Comparison of ENCODE assay signal across 10 cellular contexts in the genomic region with DNA sequence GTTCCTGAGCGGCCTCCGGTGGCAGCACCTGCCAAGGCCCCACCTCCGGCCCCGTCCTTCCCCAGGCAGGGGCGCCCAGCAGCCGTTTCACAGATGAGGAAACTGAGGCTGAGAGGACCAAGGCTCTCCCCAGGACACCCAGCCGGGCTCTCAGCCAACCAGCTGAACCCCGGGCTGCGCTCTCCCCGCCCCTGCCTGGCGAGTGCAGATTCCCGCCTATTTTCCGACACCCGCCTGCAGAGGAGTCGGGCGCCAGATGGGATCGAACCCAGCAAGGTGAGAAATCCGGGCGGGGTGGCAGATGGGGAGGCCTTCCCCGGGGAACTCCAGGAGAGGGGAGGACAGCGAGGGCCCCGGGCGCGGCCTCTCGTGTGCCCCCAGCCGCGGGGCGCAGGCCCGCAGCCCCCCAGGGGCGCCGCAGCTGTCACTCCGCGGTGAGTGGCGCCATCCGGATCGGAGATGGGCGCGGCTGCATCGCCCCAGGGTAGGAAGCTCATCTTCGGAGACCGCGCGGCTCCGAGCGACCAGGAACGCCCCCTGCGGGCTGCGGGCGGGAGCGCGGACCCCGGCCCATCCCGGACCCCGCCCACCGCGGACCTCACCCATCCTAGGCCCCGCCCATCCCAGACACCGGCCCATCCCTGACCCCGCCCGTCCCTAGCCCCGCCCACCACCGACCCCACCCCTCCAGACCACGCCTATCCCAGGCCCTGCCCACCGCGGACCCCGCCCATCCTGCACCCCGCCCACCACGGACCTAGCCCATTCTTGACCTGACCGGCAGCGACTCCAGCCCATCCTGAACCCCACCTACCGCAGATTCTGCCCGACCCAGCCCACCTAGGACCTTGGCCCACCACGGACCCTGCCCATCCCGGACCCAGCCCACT.
A peak's percentile ranks its signal among the peaks of the same experiment; 100 is the strongest.
DNase-seq lines count a peak whose midpoint lies in the region; ATAC-seq, FAIRE-seq and TF ChIP-seq lines count a peak whose summit lies in the region.
"Had no signal": no experiment of that assay in that cellular context is flagged by ENCODE, and none has a peak within 500 bp of the region (broad histone marks: within the 10 kb centered on the region; RNA-seq: fewer than 3 reads in every experiment).

No MANE protein-coding gene starts in this region.

- H3K9me3 Mint-ChIP-seq in stimulated activated memory B cell treated with anti-CD40 and anti-IgM and Interleukin-4, amounts not matched to agents 10 μg/mL and 1 μg/mL and 100 μg/mL, for 72 hours = peaks cover 9% of the 10 kb centered on the region

- H4K8ac ChIP-seq in IMR-90 (ENCODE audit: low read depth in 2 of 2, low read length in 2 of 2) = no peak overlapping the region

- H3K9me3 ChIP-seq in IMR-90 (ENCODE audit: control insufficient read depth, insufficient read depth, low read length) = peaks cover 12% of the 10 kb centered on the region
- peaks cover 6% of the 10 kb centered on the region for H3K9me3 ChIP-seq in WERI-Rb-1 (ENCODE audit: severe bottlenecking)

- H2BK5ac ChIP-seq in IMR-90 (ENCODE audit: low read depth, low read length, poor library complexity, severe bottlenecking) = no peak overlapping the region

- no peaks in the 10 kb centered on the region; the same call in 1 of the 2 replicates for H4K20me1 ChIP-seq in IMR-90 (ENCODE audit: insufficient read depth, low read length)

- H2AFZ ChIP-seq in IMR-90 (replicated peaks; ENCODE audit: low read length, poor library complexity) = no peak overlapping the region

- H3K27ac ChIP-seq in IMR-90 (ENCODE audit: insufficient read depth, low read length) = no peak overlapping the region
- peak overlapping the region; percentile 84 for H3K27ac ChIP-seq in WERI-Rb-1

- CTCF ChIA-PET in IMR-90 (lab: Yijun Ruan, JAX) = no interaction called here

- peaks cover 86% of the 10 kb centered on the region for H3K27me3 ChIP-seq in IMR-90 (ENCODE audit: control insufficient read depth, insufficient read depth, low read length)
- no peaks in the 10 kb centered on the region for H3K27me3 ChIP-seq in WERI-Rb-1 (ENCODE audit: insufficient read depth, low read depth, severe bottlenecking)

- intact Hi-C loops in IMR-90 (cut with micrococcal nuclease) = no loop called here

- H2AK5ac ChIP-seq in IMR-90 (ENCODE audit: low read depth, low read length) = no peak overlapping the region

- H3K23ac ChIP-seq in IMR-90 (ENCODE audit: low read depth, low read length) = no peak overlapping the region

- no peak overlapping the region for H3K18ac ChIP-seq in IMR-90 (ENCODE audit: low read depth, low read length)

- FAIRE-seq in RCC 7860 (lab: Jason Lieb, UNC) = no peak
- FAIRE-seq: endometrium had no signal

- POLR2A ChIA-PET in IMR-90 (lab: Charles Lee; ENCODE audit: unreplicated experiment) = no interaction called here

- no peaks in the 10 kb centered on the region for H3K4me1 ChIP-seq in IMR-90 (ENCODE audit: control insufficient read depth, insufficient read depth, low read length)

- H3K56ac ChIP-seq in IMR-90 (ENCODE audit: extremely low read depth, insufficient read depth, low read length) = no peak overlapping the region

- no peak overlapping the region for H3K14ac ChIP-seq in IMR-90 (replicated peaks; ENCODE audit: low read depth, low read length)

- TF ChIP-seq RAD21 in IMR-90 (IDR thresholded peaks at IDR 0.05; ENCODE audit: low read length) = no peak

- H3K4me1 Mint-ChIP-seq in stimulated activated memory B cell treated with anti-CD40 and anti-IgM and Interleukin-4, amounts not matched to agents 10 μg/mL and 1 μg/mL and 100 μg/mL, for 72 hours = peaks cover 18% of the 10 kb centered on the region

- H2BK15ac ChIP-seq in IMR-90 (ENCODE audit: low read depth, low read length) = no peak overlapping the region

- WGBS in IMR-90 (ENCODE audit: extremely low coverage in 2 of 2, insufficient read length in 1 of 2), 2 experiments = 2% methylated on average over 46 of the region's 74 CpGs; no CpG with 5 or more reads in 1 of the 2 experiments

- no peaks in the 10 kb centered on the region for H3K79me1 ChIP-seq in IMR-90 (ENCODE audit: low read depth in 1 of 2, low read length in 2 of 2)

- in situ Hi-C loops in IMR-90 (cut with MboI; ENCODE audit: low sequenced_read_pairs) = no loop called here

- no peak overlapping the region for H3K27ac Mint-ChIP-seq in stimulated activated memory B cell treated with anti-CD40 and anti-IgM and Interleukin-4, amounts not matched to agents 10 μg/mL and 1 μg/mL and 100 μg/mL, for 72 hours
- H3K27ac Mint-ChIP-seq: IgD-negative memory B cell had no signal

- H3K36me3 ChIP-seq in IMR-90 (ENCODE audit: control insufficient read depth, insufficient read depth, low read length) (no peaks in the 10 kb centered on the region), WERI-Rb-1 (no peaks in the 10 kb centered on the region)

- H3K4me3 ChIP-seq in IMR-90 (ENCODE audit: insufficient read depth, low read depth, low read length) (no peak overlapping the region), WERI-Rb-1 (ENCODE audit: low read depth, low read length) (peak overlapping the region; percentile 14)

- peak; percentile 13; the same call in 1 of the 2 replicates for TF ChIP-seq CTCF in IMR-90 (conservative IDR thresholded peaks at IDR 0.05; ENCODE audit: low read depth, low read length)
- TF ChIP-seq CTCF in WERI-Rb-1 (IDR thresholded peaks at IDR 0.05; ENCODE audit: low read depth, low read length) = peak; percentile 81

- no peaks in the 10 kb centered on the region for H3K36me3 Mint-ChIP-seq in stimulated activated memory B cell treated with anti-CD40 and anti-IgM and Interleukin-4, amounts not matched to agents 10 μg/mL and 1 μg/mL and 100 μg/mL, for 72 hours

- H3K4me2 ChIP-seq in IMR-90 (ENCODE audit: low read depth, low read length) = no peak overlapping the region

- H2BK120ac ChIP-seq in IMR-90 (ENCODE audit: low read depth, low read length) = no peak overlapping the region

- DNase-seq in DMS153 treated with DMSO at 0.1 percent for 48 hours (lab: John Stamatoyannopoulos, UW; ENCODE audit: unreplicated experiment) (peak; percentile 32), IMR-90 (no peak), WERI-Rb-1 (peak; percentile 97), iPS-NIHi11 (ENCODE audit: low spot score) (peak; percentile 100), HPDE6-E6E7 (ENCODE audit: extremely low spot score) (no peak), RCC 7860 (ENCODE audit: low spot score) (no peak)

- dilution Hi-C loops in IMR-90 (cut with HindIII; ENCODE audit: low sequenced_read_pairs, unreplicated experiment) = no loop called here

- no peaks in the 10 kb centered on the region for H3K9me1 ChIP-seq in IMR-90 (ENCODE audit: insufficient read depth, low read length)

- H4K5ac ChIP-seq in IMR-90 (ENCODE audit: low read depth, low read length) = no peak overlapping the region

- H2AK9ac ChIP-seq in IMR-90 (replicated peaks; ENCODE audit: low read depth, low read length, poor library complexity) = no peak overlapping the region

- H3K27me3 Mint-ChIP-seq in stimulated activated memory B cell treated with anti-CD40 and anti-IgM and Interleukin-4, amounts not matched to agents 10 μg/mL and 1 μg/mL and 100 μg/mL, for 72 hours = peaks cover 88% of the 10 kb centered on the region

- no peak overlapping the region for H4K91ac ChIP-seq in IMR-90 (ENCODE audit: insufficient read depth, low read depth, low read length)

- no peak overlapping the region for H3K4me3 Mint-ChIP-seq in stimulated activated memory B cell treated with anti-CD40 and anti-IgM and Interleukin-4, amounts not matched to agents 10 μg/mL and 1 μg/mL and 100 μg/mL, for 72 hours

- H3K4ac ChIP-seq in IMR-90 (ENCODE audit: low read depth, low read length) = no peak overlapping the region

- no TSS peak for BruUV-seq in IMR-90 (replicated peaks; lab: Mats Ljungman, UMichigan)

- H2BK20ac ChIP-seq in IMR-90 (ENCODE audit: low read depth, low read length) = no peak overlapping the region

- no peak for TF ChIP-seq POLR2A in IMR-90 (IDR thresholded peaks at IDR 0.05; ENCODE audit: low read depth, low read length)

- ATAC-seq in IMR-90 (ENCODE audit: low read depth) = peak; percentile 32; the same call in 1 of the 2 replicates
- ATAC-seq in stimulated activated memory B cell treated with anti-CD40 and anti-IgM and Interleukin-4, amounts not matched to agents 10 μg/mL and 1 μg/mL and 100 μg/mL, for 72 hours = no peak
- no peak for ATAC-seq in GM19452 (IDR thresholded peaks at IDR 0.05; ENCODE audit: unreplicated experiment)

- H3K9ac ChIP-seq in IMR-90 (ENCODE audit: low read depth, low read length) = no peak overlapping the region

TF ChIP-seq in IMR-90, 13 proteins besides CTCF, POLR2A, EP300 and RAD21 (continues in another document):
- TF ChIP-seq FOS (IDR thresholded peaks at IDR 0.05; ENCODE audit: low read depth, low read length) (no peak), NFE2L2 (IDR thresholded peaks at IDR 0.05; ENCODE audit: low read depth, low read length) (no peak), CEBPB (IDR thresholded peaks at IDR 0.05; ENCODE audit: low read depth, low read length) (no peak), CHD1 (IDR thresholded peaks at IDR 0.05; ENCODE audit: low read depth, low read length) (no peak), RCOR1 (IDR thresholded peaks at IDR 0.05; ENCODE audit: insufficient replicate concordance, low read length) (no peak), MAZ (IDR thresholded peaks at IDR 0.05; ENCODE audit: borderline replicate concordance, low read depth, low read length) (no peak), MXI1 (IDR thresholded peaks at IDR 0.05; ENCODE audit: borderline replicate concordance, low read depth, low read length) (no peak), MAFK (IDR thresholded peaks at IDR 0.05; ENCODE audit: low read depth, low read length) (no peak), USF2 (IDR thresholded peaks at IDR 0.05; ENCODE audit: low read depth, low read length) (no peak), SMC3 (IDR thresholded peaks at IDR 0.05; ENCODE audit: low read depth, low read length) (no peak), RFX5 (IDR thresholded peaks at IDR 0.05; ENCODE audit: low read depth, low read length) (no peak)
- TF ChIP-seq, protein P1, sequence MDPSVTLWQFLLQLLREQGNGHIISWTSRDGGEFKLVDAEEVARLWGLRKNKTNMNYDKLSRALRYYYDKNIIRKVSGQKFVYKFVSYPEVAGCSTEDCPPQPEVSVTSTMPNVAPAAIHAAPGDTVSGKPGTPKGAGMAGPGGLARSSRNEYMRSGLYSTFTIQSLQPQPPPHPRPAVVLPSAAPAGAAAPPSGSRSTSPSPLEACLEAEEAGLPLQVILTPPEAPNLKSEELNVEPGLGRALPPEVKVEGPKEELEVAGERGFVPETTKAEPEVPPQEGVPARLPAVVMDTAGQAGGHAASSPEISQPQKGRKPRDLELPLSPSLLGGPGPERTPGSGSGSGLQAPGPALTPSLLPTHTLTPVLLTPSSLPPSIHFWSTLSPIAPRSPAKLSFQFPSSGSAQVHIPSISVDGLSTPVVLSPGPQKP (IDR thresholded peaks at IDR 0.05; ENCODE audit: borderline replicate concordance, low read depth, low read length) = no peak

Comparison
In these comparisons a context has a peak if more than half of its experiments do, and no peak if none do; other contexts are left out.
1. DNase-seq: peak in DMS153 treated with DMSO at 0.1 percent for 48 hours (single experiment), WERI-Rb-1 (single experiment) and iPS-NIHi11 (single experiment); none in IMR-90 (single experiment), HPDE6-E6E7 (single experiment) and RCC 7860 (single experiment).